8 cellular contexts compared by ENCODE assay signal in genomic region chr14:37232907-37233481, GRCh38. TPM values are rescaled to one million over a fixed set of nuclear protein-coding genes. Genes with fewer than 3 reads are reported as not detected.
DNase-seq lines count a peak whose midpoint lies in the region; ATAC-seq and TF ChIP-seq lines count a peak whose summit lies in the region.

No MANE protein-coding gene starts in this region.

- no peaks in the 10 kb centered on the region for H3K9me3 ChIP-seq in esophagus squamous epithelium

- no peak for TF ChIP-seq POLR2A in esophagus squamous epithelium (IDR thresholded peaks at IDR 0.05)

- peaks cover 3% of the 10 kb centered on the region for H3K4me1 Mint-ChIP-seq in progenitor cell of endocrine pancreas (ENCODE audit: low read depth)

- TF ChIP-seq CTCF in 22Rv1 (IDR thresholded peaks at IDR 0.05) (peak; percentile 82), GM12864 (IDR thresholded peaks at IDR 0.05; ENCODE audit: low read depth, low read length, missing control alignments) (peak; percentile 61), esophagus squamous epithelium (IDR thresholded peaks at IDR 0.05) (peak in 5 of 6 experiments; percentile 45 to 66 (median 52)), progenitor cell of endocrine pancreas (IDR thresholded peaks at IDR 0.05; ENCODE audit: unreplicated experiment) (peak; percentile 68)

- intact Hi-C loops in esophagus squamous epithelium (cut with DNase I), result no loop called here

- H3K27me3 ChIP-seq in esophagus squamous epithelium, result no peaks in the 10 kb centered on the region

- no peak for DNase-seq in GM12864 (ENCODE audit: low read depth)
- DNase-seq in Jurkat, Clone E6-1 (ENCODE audit: low read depth, low spot score), result peak; percentile 3
- peak; percentile 18 for DNase-seq in OCI-M2 (lab: John Stamatoyannopoulos, UW; ENCODE audit: unreplicated experiment)
- DNase-seq in esophagus squamous epithelium (lab: John Stamatoyannopoulos, UW), result no peak
- DNase-seq in progenitor cell of endocrine pancreas (ENCODE audit: low spot score, unreplicated experiment), result no peak
- no peak for DNase-seq in cerebellum (ENCODE audit: low spot score)

- 0% methylated on average over 1 of the region's 1 CpG for WGBS in esophagus squamous epithelium, 2 donors

- H3K4me1 ChIP-seq in esophagus squamous epithelium, result peaks cover 0 to 13% (median 0%) of the 10 kb centered on the region in 3 donors

- H3K27me3 Mint-ChIP-seq in progenitor cell of endocrine pancreas, result no peaks in the 10 kb centered on the region

- H3K4me3 ChIP-seq in GM12864 (ENCODE audit: low read depth, low read length) (no peak overlapping the region), esophagus squamous epithelium (no peak overlapping the region)
- no peak overlapping the region for H3K4me3 ChIP-seq in Jurkat, Clone E6-1 (ENCODE audit: low read length)

- H3K27ac ChIP-seq in 22Rv1, result no peak overlapping the region
- no peak overlapping the region for H3K27ac ChIP-seq in esophagus squamous epithelium

- H3K36me3 Mint-ChIP-seq in progenitor cell of endocrine pancreas (ENCODE audit: insufficient read depth), result peaks cover 5% of the 10 kb centered on the region

- no peak overlapping the region for H3K27ac Mint-ChIP-seq in progenitor cell of endocrine pancreas

- no peaks in the 10 kb centered on the region for H3K36me3 ChIP-seq in esophagus squamous epithelium

- no peak overlapping the region for H3K4me3 Mint-ChIP-seq in progenitor cell of endocrine pancreas (ENCODE audit: low read depth)

- no peaks in the 10 kb centered on the region for H3K9me3 Mint-ChIP-seq in progenitor cell of endocrine pancreas (ENCODE audit: low read depth)

- no peak for ATAC-seq in HG03095 (IDR thresholded peaks at IDR 0.05; ENCODE audit: unreplicated experiment)

RNA-seq across cellular contexts. Expression of gene MIPOL1, which starts 35.3 kb away (rescaled TPM):
- not detected for polyA plus RNA-seq in Jurkat, Clone E6-1 (2012; ENCODE audit: insufficient read depth, insufficient read length)
- 10 to 100 TPM in 1 of 4 donors, 1 to 10 TPM in 3; 4.9 to 13.7 (median 7.1) TPM for total RNA-seq in esophagus squamous epithelium
- total RNA-seq in progenitor cell of endocrine pancreas, result 25.6 and 25.9 TPM in 2 replicates
- 31.0 TPM for total RNA-seq in cerebellum

Comparison
In these comparisons a context has a peak if more than half of its experiments do, and no peak if none do; other contexts are left out.
1. DNase-seq: peak in Jurkat, Clone E6-1 (single experiment) and OCI-M2 (single experiment); none in GM12864 (single experiment), esophagus squamous epithelium (single experiment), progenitor cell of endocrine pancreas (single experiment) and cerebellum (single experiment).
2. Peak in every context shown above with its lines, with median percentiles within 50 percentile points of each other: CTCF ChIP-seq.